ENCODE assay signal across 1 cellular context in genomic region chr13:49533586-49534269, GRCh38.
TF ChIP-seq lines count a peak whose summit lies in the region.

No MANE protein-coding gene starts in this region.

TF ChIP-seq in SK-N-SH, 30 proteins besides CTCF, POLR2A, EP300 and RAD21 (continued from another document):
- TF ChIP-seq ZBTB33 (IDR thresholded peaks at IDR 0.05; ENCODE audit: borderline replicate concordance, low read depth) = no peak
